Comparison of ENCODE assay signal across 1 cellular context in genomic region chr20:61451009-61451408, GRCh38.
TF ChIP-seq lines count a peak whose summit lies in the region.

No MANE protein-coding gene starts in this region.

TF ChIP-seq in H1, 55 proteins besides CTCF, POLR2A, EP300 and RAD21:
- TF ChIP-seq KDM1A (IDR thresholded peaks at IDR 0.05; ENCODE audit: borderline replicate concordance, low read length), result peak; percentile 39; the same call in 1 of the 2 replicates
- no peak for TF ChIP-seq HDAC6 (IDR thresholded peaks at IDR 0.05; ENCODE audit: low read depth, low read length)
